15 cellular contexts compared by ENCODE assay signal in the genomic region with DNA sequence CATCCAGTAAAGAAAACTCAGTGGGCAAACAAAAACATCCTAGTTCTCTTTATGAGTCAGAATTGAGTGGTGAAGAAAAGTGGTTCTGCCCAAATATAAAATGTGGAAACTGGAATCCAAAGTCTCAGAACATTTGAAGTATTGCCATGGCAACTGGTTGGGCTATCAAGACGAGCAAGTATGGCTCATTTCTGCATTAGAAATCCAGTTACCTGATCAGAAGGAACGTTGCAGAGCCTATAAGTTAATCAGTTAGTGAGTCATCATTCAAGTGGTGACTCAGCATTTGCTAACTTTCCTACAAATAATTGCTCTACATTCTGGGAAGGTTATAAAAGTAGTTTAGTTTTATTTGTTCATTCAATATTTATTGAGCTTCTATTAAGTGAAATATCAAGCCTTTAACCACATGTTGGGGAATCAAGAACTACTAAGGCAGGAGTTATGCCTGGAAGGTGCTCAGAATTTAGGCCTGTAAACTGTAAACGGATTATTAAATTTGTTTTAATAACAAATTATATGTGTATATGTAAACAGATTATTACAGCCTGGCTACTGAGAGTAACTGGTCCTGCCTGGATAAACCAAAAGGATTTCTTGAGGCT.
A peak's percentile ranks its signal among the peaks of the same experiment; 100 is the strongest.
DNase-seq lines count a peak whose midpoint lies in the region; ATAC-seq and TF ChIP-seq lines count a peak whose summit lies in the region.
"Had no signal": no experiment of that assay in that cellular context is flagged by ENCODE, and none has a peak within 500 bp of the region (broad histone marks: within the 10 kb centered on the region; RNA-seq: fewer than 3 reads in every experiment).

No MANE protein-coding gene starts in this region.

- no peak for ATAC-seq in HG02571 (IDR thresholded peaks at IDR 0.05; ENCODE audit: unreplicated experiment)

- TF ChIP-seq POLR2A in suprapubic skin (IDR thresholded peaks at IDR 0.05) = no peak
- TF ChIP-seq POLR2A in testis (IDR thresholded peaks at IDR 0.05) = no peak

- DNase-seq in NOMO-1 treated with DMSO at 0.1 percent for 48 hours (lab: John Stamatoyannopoulos, UW; ENCODE audit: unreplicated experiment) = peak; percentile 32
- no peak for DNase-seq in NOMO-1 treated with dmso at 0.1 percent for 144 hours (lab: John Stamatoyannopoulos, UW; ENCODE audit: unreplicated experiment)
- DNase-seq in ascending aorta (ENCODE audit: low spot score in 2 of 2) = no peak
- peak; percentile 4 for DNase-seq in fibroblast of villous mesenchyme (ENCODE audit: low read depth)
- no peak for DNase-seq in suprapubic skin (ENCODE audit: low spot score in 2 of 2)
- no peak for DNase-seq in CD14-positive monocyte (ENCODE audit: low spot score)
- no peak for DNase-seq in testis
- DNase-seq: activated CD8-positive, alpha-beta memory T cell treated with anti-CD3 and anti-CD28 coated beads for 24 hours; activated naive CD4-positive, alpha-beta T cell; DMS79; NCI-H1930; SJCRH30 had no signal

- TF ChIP-seq CTCF in ascending aorta (IDR thresholded peaks at IDR 0.05) (no peak), fibroblast of villous mesenchyme (IDR thresholded peaks at IDR 0.05; ENCODE audit: insufficient read depth, low read depth, low read length) (no peak), suprapubic skin (IDR thresholded peaks at IDR 0.05) (no peak), CD14-positive monocyte (IDR thresholded peaks at IDR 0.05) (no peak), testis (IDR thresholded peaks at IDR 0.05) (no peak)

- H3K4me1 ChIP-seq in ascending aorta (peaks cover 3 to 24% of the 10 kb centered on the region in 2 donors), suprapubic skin (peaks cover 4% of the 10 kb centered on the region), testis (no peaks in the 10 kb centered on the region)
- H3K4me1 ChIP-seq: neural progenitor cell, SJCRH30 had no signal

- no peak for TF ChIP-seq EP300 in suprapubic skin (IDR thresholded peaks at IDR 0.05)

- H3K9me3 ChIP-seq in ascending aorta = no peaks in the 10 kb centered on the region
- no peaks in the 10 kb centered on the region for H3K9me3 ChIP-seq in suprapubic skin
- no peaks in the 10 kb centered on the region for H3K9me3 ChIP-seq in testis
- H3K9me3 ChIP-seq: SJCRH30 had no signal

- H3K27ac ChIP-seq in ascending aorta (peak overlapping the region; percentile 37 to 38), suprapubic skin (peak overlapping the region; percentile 11), testis (no peak overlapping the region)
- H3K27ac ChIP-seq: neural progenitor cell, SJCRH30 had no signal

- no peaks in the 10 kb centered on the region for H3K36me3 ChIP-seq in ascending aorta
- no peaks in the 10 kb centered on the region for H3K36me3 ChIP-seq in suprapubic skin
- no peaks in the 10 kb centered on the region for H3K36me3 ChIP-seq in testis (ENCODE audit: low read depth, missing control alignments)
- H3K36me3 ChIP-seq: neural progenitor cell, SJCRH30 had no signal

- intact Hi-C loops in ascending aorta (cut with DNase I) (no loop called here), CD14-positive monocyte (cut with micrococcal nuclease) (no loop called here), testis (cut with DNase I; ENCODE audit: low total_unique reads) (no loop called here)

- H3K4me3 ChIP-seq in ascending aorta = no peak overlapping the region
- H3K4me3 ChIP-seq in fibroblast of villous mesenchyme (ENCODE audit: low read depth, low read length) = no peak overlapping the region
- no peak overlapping the region for H3K4me3 ChIP-seq in suprapubic skin
- H3K4me3 ChIP-seq in testis = no peak overlapping the region
- H3K4me3 ChIP-seq: neural progenitor cell, SJCRH30 had no signal

- WGBS in suprapubic skin = 46% methylated on average over 3 of the region's 3 CpGs
- 67 to 70% methylated on average over 3 of the region's 3 CpGs for WGBS in testis, 2 donors

- no peaks in the 10 kb centered on the region for H3K36me3 Mint-ChIP-seq in CD14-positive monocyte
- H3K36me3 Mint-ChIP-seq: neural progenitor cell had no signal

- peaks cover 0 to 4% (median 0%) of the 10 kb centered on the region in 3 donors for H3K27me3 Mint-ChIP-seq in CD14-positive monocyte (ENCODE audit: low read depth in 3 of 3)
- H3K27me3 Mint-ChIP-seq: central memory CD8-positive, alpha-beta T cell had no signal

- H3K27me3 ChIP-seq in ascending aorta (no peaks in the 10 kb centered on the region), suprapubic skin (no peaks in the 10 kb centered on the region), testis (no peaks in the 10 kb centered on the region)
- H3K27me3 ChIP-seq: neural progenitor cell, SJCRH30 had no signal

- H3K27ac Mint-ChIP-seq in CD14-positive monocyte = no peak overlapping the region
- H3K27ac Mint-ChIP-seq: neural progenitor cell had no signal

- H3K4me3 Mint-ChIP-seq in CD14-positive monocyte = no peak overlapping the region
- H3K4me3 Mint-ChIP-seq: central memory CD8-positive, alpha-beta T cell; neural progenitor cell had no signal

- H3K4me1 Mint-ChIP-seq in CD14-positive monocyte = no peaks in the 10 kb centered on the region
- H3K4me1 Mint-ChIP-seq: central memory CD8-positive, alpha-beta T cell had no signal

- H3K9me3 Mint-ChIP-seq in CD14-positive monocyte = no peaks in the 10 kb centered on the region
- H3K9me3 Mint-ChIP-seq: neural progenitor cell had no signal

Comparison
In these comparisons a context has a peak if more than half of its experiments do, and no peak if none do; other contexts are left out.
1. DNase-seq: peak in NOMO-1 treated with DMSO at 0.1 percent for 48 hours (single experiment) and fibroblast of villous mesenchyme (single experiment); none in NOMO-1 treated with dmso at 0.1 percent for 144 hours (single experiment), ascending aorta (0 of 2), suprapubic skin (0 of 2), CD14-positive monocyte (single experiment) and testis (single experiment).
2. H3K27ac ChIP-seq: peak in ascending aorta (2 of 2) and suprapubic skin (single experiment); none in testis (0 of 2).